Comparison of ENCODE assay signal across 1 cellular context in genomic region chr1:154936416-154937050, GRCh38.
TF ChIP-seq lines count a peak whose summit lies in the region.

Gene PMVK, minus strand, starts transcription at chr1:154936719. Its CDS starts 34 bp downstream, at chr1:154936685.

TF ChIP-seq in HepG2, 621 proteins besides CTCF, POLR2A, EP300 and RAD21 (continued from another document and continues in another):
- TF ChIP-seq TIGD3 (CRISPR knock-in tag; IDR thresholded peaks at IDR 0.05; ENCODE audit: borderline replicate concordance) (peak; percentile 97; the same call in 1 of the 2 replicates), HMGA1 (CRISPR knock-in tag; conservative IDR thresholded peaks at IDR 0.05) (no peak), SUZ12 (IDR thresholded peaks at IDR 0.05; ENCODE audit: low read depth, low read length) (no peak), ZNF780A (CRISPR knock-in tag; IDR thresholded peaks at IDR 0.05) (peak; percentile 98), XRCC5 (optimal IDR thresholded peaks at IDR 0.05; ENCODE audit: low read length) (peak; percentile 21), SRSF1 (optimal IDR thresholded peaks at IDR 0.05; ENCODE audit: low read depth, low read length) (peak; percentile 43), ZNF598 (CRISPR knock-in tag; IDR thresholded peaks at IDR 0.05; ENCODE audit: borderline replicate concordance) (peak; percentile 74; the same call in 1 of the 2 replicates), PITX1 (CRISPR knock-in tag; IDR thresholded peaks at IDR 0.05) (peak; percentile 94), CCDC6 (CRISPR knock-in tag; IDR thresholded peaks at IDR 0.05) (peak; percentile 99), CENPT (CRISPR knock-in tag; IDR thresholded peaks at IDR 0.05; ENCODE audit: low read depth) (peak; percentile 99), GPN1 (CRISPR knock-in tag; IDR thresholded peaks at IDR 0.05; ENCODE audit: borderline replicate concordance) (no peak), POGZ (CRISPR knock-in tag; IDR thresholded peaks at IDR 0.05) (peak; percentile 74), TSC22D2 (CRISPR knock-in tag; IDR thresholded peaks at IDR 0.05; ENCODE audit: borderline replicate concordance) (peak; percentile 98), ISX (CRISPR knock-in tag; conservative IDR thresholded peaks at IDR 0.05) (0 out of 2 replicates have a peak, but pooled peaks have one; percentile 52), NFIC (IDR thresholded peaks at IDR 0.05; ENCODE audit: low read length) (no peak; the same call in none of the 2 replicates), KDM5A (IDR thresholded peaks at IDR 0.05; ENCODE audit: borderline replicate concordance, low read length) (no peak), SKIL (CRISPR knock-in tag; IDR thresholded peaks at IDR 0.05; ENCODE audit: borderline replicate concordance) (peak; percentile 90), PCBP1 (IDR thresholded peaks at IDR 0.05; ENCODE audit: borderline replicate concordance, low read depth, low read length) (0 out of 2 replicates have a peak, but pooled peaks have one; percentile 79), FOXP1 (IDR thresholded peaks at IDR 0.05) (no peak), FOXP1 (CRISPR knock-in tag; IDR thresholded peaks at IDR 0.05) (no peak), FOXC1 (CRISPR knock-in tag; IDR thresholded peaks at IDR 0.05; ENCODE audit: borderline replicate concordance) (peak; percentile 99), MXI1 (IDR thresholded peaks at IDR 0.05; ENCODE audit: borderline replicate concordance, low read depth, low read length) (peak; percentile 81; the same call in 2 of the 3 replicates), ZNF577 (CRISPR knock-in tag; IDR thresholded peaks at IDR 0.05; ENCODE audit: borderline replicate concordance, low read depth) (peak; percentile 94; the same call in 1 of the 2 replicates), BORCS8-MEF2B (CRISPR knock-in tag; IDR thresholded peaks at IDR 0.05) (peak; percentile 99), MEIS1 (CRISPR knock-in tag; IDR thresholded peaks at IDR 0.05; ENCODE audit: borderline replicate concordance) (peak; percentile 99), ETS1 (CRISPR knock-in tag; IDR thresholded peaks at IDR 0.05) (peak; percentile 68; the same call in 1 of the 2 replicates), PCBP2 (optimal IDR thresholded peaks at IDR 0.05; ENCODE audit: low read depth, low read length, poor library complexity, severe bottlenecking) (no peak), GZF1 (CRISPR knock-in tag; IDR thresholded peaks at IDR 0.05) (peak; percentile 95), U2AF2 (IDR thresholded peaks at IDR 0.05; ENCODE audit: low read depth, low read length) (no peak), SP140L (CRISPR knock-in tag; IDR thresholded peaks at IDR 0.05; ENCODE audit: borderline replicate concordance) (peak; percentile 97; the same call in 1 of the 2 replicates)
- TF ChIP-seq, protein P1, sequence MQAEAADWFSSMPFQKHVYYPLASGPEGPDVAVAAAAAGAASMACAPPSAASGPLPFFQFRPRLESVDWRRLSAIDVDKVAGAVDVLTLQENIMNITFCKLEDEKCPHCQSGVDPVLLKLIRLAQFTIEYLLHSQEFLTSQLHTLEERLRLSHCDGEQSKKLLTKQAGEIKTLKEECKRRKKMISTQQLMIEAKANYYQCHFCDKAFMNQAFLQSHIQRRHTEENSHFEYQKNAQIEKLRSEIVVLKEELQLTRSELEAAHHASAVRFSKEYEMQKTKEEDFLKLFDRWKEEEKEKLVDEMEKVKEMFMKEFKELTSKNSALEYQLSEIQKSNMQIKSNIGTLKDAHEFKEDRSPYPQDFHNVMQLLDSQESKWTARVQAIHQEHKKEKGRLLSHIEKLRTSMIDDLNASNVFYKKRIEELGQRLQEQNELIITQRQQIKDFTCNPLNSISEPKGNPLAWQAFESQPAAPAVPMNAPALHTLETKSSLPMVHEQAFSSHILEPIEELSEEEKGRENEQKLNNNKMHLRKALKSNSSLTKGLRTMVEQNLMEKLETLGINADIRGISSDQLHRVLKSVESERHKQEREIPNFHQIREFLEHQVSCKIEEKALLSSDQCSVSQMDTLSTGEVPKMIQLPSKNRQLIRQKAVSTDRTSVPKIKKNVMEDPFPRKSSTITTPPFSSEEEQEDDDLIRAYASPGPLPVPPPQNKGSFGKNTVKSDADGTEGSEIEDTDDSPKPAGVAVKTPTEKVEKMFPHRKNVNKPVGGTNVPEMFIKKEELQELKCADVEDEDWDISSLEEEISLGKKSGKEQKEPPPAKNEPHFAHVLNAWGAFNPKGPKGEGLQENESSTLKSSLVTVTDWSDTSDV (CRISPR knock-in tag; IDR thresholded peaks at IDR 0.05) = peak; percentile 99
- TF ChIP-seq, protein P2, sequence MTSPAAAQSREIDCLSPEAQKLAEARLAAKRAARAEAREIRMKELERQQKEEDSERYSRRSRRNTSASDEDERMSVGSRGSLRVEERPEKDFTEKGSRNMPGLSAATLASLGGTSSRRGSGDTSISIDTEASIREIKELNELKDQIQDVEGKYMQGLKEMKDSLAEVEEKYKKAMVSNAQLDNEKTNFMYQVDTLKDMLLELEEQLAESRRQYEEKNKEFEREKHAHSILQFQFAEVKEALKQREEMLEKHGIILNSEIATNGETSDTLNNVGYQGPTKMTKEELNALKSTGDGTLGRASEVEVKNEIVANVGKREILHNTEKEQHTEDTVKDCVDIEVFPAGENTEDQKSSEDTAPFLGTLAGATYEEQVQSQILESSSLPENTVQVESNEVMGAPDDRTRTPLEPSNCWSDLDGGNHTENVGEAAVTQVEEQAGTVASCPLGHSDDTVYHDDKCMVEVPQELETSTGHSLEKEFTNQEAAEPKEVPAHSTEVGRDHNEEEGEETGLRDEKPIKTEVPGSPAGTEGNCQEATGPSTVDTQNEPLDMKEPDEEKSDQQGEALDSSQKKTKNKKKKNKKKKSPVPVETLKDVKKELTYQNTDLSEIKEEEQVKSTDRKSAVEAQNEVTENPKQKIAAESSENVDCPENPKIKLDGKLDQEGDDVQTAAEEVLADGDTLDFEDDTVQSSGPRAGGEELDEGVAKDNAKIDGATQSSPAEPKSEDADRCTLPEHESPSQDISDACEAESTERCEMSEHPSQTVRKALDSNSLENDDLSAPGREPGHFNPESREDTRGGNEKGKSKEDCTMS (CRISPR knock-in tag; conservative IDR thresholded peaks at IDR 0.05) = 0 out of 2 replicates have a peak, but pooled peaks have one; percentile 87
- TF ChIP-seq, protein P3, sequence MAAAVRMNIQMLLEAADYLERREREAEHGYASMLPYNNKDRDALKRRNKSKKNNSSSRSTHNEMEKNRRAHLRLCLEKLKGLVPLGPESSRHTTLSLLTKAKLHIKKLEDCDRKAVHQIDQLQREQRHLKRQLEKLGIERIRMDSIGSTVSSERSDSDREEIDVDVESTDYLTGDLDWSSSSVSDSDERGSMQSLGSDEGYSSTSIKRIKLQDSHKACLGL (CRISPR knock-in tag; IDR thresholded peaks at IDR 0.05) = peak; percentile 99
- TF ChIP-seq, protein P4, sequence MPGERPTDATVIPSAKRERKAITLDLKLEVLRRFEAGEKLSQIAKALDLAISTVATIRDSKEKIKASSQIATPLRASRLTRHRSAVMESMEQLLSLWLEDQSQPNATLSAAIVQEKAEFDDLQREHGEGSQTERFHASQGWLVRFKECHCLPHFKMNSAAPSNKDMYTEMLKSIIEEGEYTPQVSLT (CRISPR knock-in tag; IDR thresholded peaks at IDR 0.05; ENCODE audit: borderline replicate concordance, low read depth) = peak; percentile 61; the same call in 1 of the 2 replicates
- TF ChIP-seq, protein P5, sequence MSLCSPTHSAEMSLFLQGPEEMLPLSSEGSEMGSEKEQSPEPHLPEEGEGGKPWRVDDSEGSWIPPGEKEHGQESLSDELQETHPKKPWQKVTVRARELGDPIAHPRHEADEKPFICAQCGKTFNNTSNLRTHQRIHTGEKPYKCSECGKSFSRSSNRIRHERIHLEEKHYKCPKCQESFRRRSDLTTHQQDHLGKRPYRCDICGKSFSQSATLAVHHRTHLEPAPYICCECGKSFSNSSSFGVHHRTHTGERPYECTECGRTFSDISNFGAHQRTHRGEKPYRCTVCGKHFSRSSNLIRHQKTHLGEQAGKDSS (CRISPR knock-in tag; IDR thresholded peaks at IDR 0.05; ENCODE audit: borderline replicate concordance, low read depth) = peak; percentile 97
- TF ChIP-seq, protein P6, sequence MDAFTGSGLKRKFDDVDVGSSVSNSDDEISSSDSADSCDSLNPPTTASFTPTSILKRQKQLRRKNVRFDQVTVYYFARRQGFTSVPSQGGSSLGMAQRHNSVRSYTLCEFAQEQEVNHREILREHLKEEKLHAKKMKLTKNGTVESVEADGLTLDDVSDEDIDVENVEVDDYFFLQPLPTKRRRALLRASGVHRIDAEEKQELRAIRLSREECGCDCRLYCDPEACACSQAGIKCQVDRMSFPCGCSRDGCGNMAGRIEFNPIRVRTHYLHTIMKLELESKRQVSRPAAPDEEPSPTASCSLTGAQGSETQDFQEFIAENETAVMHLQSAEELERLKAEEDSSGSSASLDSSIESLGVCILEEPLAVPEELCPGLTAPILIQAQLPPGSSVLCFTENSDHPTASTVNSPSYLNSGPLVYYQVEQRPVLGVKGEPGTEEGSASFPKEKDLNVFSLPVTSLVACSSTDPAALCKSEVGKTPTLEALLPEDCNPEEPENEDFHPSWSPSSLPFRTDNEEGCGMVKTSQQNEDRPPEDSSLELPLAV (CRISPR knock-in tag; conservative IDR thresholded peaks at IDR 0.05; ENCODE audit: low read depth) = peak; percentile 97
- TF ChIP-seq, protein P7, sequence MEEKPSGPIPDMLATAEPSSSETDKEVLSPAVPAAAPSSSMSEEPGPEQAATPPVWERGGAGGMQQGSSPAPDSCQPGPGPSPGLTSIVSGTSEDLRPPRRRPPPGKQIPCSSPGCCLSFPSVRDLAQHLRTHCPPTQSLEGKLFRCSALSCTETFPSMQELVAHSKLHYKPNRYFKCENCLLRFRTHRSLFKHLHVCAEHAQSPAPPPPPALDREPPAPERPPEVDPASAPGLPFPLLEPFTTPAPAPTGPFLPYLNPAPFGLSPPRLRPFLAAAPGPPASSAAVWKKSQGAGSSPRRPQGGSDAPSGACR (CRISPR knock-in tag; IDR thresholded peaks at IDR 0.05) = peak; percentile 99
- TF ChIP-seq, protein P8, sequence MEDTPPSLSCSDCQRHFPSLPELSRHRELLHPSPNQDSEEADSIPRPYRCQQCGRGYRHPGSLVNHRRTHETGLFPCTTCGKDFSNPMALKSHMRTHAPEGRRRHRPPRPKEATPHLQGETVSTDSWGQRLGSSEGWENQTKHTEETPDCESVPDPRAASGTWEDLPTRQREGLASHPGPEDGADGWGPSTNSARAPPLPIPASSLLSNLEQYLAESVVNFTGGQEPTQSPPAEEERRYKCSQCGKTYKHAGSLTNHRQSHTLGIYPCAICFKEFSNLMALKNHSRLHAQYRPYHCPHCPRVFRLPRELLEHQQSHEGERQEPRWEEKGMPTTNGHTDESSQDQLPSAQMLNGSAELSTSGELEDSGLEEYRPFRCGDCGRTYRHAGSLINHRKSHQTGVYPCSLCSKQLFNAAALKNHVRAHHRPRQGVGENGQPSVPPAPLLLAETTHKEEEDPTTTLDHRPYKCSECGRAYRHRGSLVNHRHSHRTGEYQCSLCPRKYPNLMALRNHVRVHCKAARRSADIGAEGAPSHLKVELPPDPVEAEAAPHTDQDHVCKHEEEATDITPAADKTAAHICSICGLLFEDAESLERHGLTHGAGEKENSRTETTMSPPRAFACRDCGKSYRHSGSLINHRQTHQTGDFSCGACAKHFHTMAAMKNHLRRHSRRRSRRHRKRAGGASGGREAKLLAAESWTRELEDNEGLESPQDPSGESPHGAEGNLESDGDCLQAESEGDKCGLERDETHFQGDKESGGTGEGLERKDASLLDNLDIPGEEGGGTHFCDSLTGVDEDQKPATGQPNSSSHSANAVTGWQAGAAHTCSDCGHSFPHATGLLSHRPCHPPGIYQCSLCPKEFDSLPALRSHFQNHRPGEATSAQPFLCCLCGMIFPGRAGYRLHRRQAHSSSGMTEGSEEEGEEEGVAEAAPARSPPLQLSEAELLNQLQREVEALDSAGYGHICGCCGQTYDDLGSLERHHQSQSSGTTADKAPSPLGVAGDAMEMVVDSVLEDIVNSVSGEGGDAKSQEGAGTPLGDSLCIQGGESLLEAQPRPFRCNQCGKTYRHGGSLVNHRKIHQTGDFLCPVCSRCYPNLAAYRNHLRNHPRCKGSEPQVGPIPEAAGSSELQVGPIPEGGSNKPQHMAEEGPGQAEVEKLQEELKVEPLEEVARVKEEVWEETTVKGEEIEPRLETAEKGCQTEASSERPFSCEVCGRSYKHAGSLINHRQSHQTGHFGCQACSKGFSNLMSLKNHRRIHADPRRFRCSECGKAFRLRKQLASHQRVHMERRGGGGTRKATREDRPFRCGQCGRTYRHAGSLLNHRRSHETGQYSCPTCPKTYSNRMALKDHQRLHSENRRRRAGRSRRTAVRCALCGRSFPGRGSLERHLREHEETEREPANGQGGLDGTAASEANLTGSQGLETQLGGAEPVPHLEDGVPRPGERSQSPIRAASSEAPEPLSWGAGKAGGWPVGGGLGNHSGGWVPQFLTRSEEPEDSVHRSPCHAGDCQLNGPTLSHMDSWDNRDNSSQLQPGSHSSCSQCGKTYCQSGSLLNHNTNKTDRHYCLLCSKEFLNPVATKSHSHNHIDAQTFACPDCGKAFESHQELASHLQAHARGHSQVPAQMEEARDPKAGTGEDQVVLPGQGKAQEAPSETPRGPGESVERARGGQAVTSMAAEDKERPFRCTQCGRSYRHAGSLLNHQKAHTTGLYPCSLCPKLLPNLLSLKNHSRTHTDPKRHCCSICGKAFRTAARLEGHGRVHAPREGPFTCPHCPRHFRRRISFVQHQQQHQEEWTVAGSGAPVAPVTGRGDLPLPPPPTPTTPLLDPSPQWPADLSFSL (CRISPR knock-in tag; IDR thresholded peaks at IDR 0.05) = peak; percentile 68
